In genomic region chr1:230152999-230153398, GRCh38 we compare ENCODE assay signal across 23 cellular contexts.
DNase-seq lines count a peak whose midpoint lies in the region; ATAC-seq and TF ChIP-seq lines count a peak whose summit lies in the region.
"Had no signal": no experiment of that assay in that cellular context is flagged by ENCODE, and none has a peak within 500 bp of the region (broad histone marks: within the 10 kb centered on the region; RNA-seq: fewer than 3 reads in every experiment).

No MANE protein-coding gene starts in this region.

- no peaks in the 10 kb centered on the region for H3F3A ChIP-seq in OCI-LY1 (ENCODE audit: insufficient read depth, low read length)

- H3K9me3 ChIP-seq in BLaER1: no peaks in the 10 kb centered on the region
- H3K9me3 ChIP-seq in OCI-LY1 (ENCODE audit: low read length): no peaks in the 10 kb centered on the region
- H3K9me3 ChIP-seq: ascending aorta, gastroesophageal sphincter had no signal

- no peak overlapping the region for H3K27ac ChIP-seq in BLaER1
- H3K27ac ChIP-seq in OCI-LY1 (ENCODE audit: low read depth, low read length, poor library complexity, severe bottlenecking): peak overlapping the region; percentile 99
- H3K27ac ChIP-seq: ascending aorta, parathyroid adenoma had no signal

- no peak for TF ChIP-seq POLR2A in erythroblast (IDR thresholded peaks at IDR 0.05; ENCODE audit: low read length)

- TF ChIP-seq CTCF in OCI-LY1 (IDR thresholded peaks at IDR 0.05; ENCODE audit: low read length): no peak

- no peak overlapping the region for H2AFZ ChIP-seq in OCI-LY1 (ENCODE audit: low read length)
- H2AFZ ChIP-seq: parathyroid adenoma had no signal

- H3K36me3 ChIP-seq in BLaER1: peaks cover 78% of the 10 kb centered on the region
- H3K36me3 ChIP-seq in OCI-LY1 (ENCODE audit: insufficient read depth, low read length): peaks cover 7% of the 10 kb centered on the region; the same call in 1 of the 2 replicates
- H3K36me3 ChIP-seq: ascending aorta, gastroesophageal sphincter had no signal

- no peak overlapping the region for H3K4me3 ChIP-seq in BLaER1
- H3K4me3 ChIP-seq in OCI-LY1 (ENCODE audit: low read depth, low read length, poor library complexity, severe bottlenecking): no peak overlapping the region
- H3K4me3 ChIP-seq: ascending aorta, gastroesophageal sphincter had no signal

- DNase-seq in erythroblast (lab: John Stamatoyannopoulos, UW) (peak; percentile 46 to 76), sciatic nerve (ENCODE audit: low spot score) (peak; percentile 17), SIG-M5 (lab: John Stamatoyannopoulos, UW) (no peak)
- DNase-seq: activated CD4-positive, alpha-beta memory T cell treated with anti-CD3 and anti-CD28 coated beads for 36 hours; activated naive CD4-positive, alpha-beta T cell; CD4-positive, alpha-beta T cell; effector CD8-positive, alpha-beta T cell; IMR-90; kidney; mammary epithelial cell; naive B cell; NCI-H1436 treated with DMSO at 0.1 percent for 48 hours; NCI-H2171; T1000 had no signal

- H3K9ac ChIP-seq in BLaER1 (no peak overlapping the region), OCI-LY1 (ENCODE audit: low read length) (peak overlapping the region; percentile 47; the same call in 1 of the 2 replicates)
- H3K9ac ChIP-seq: parathyroid adenoma had no signal

- H3K79me2 ChIP-seq in OCI-LY1 (ENCODE audit: insufficient read depth, low read length): peaks cover 41% of the 10 kb centered on the region
- H3K79me2 ChIP-seq: parathyroid adenoma had no signal

- no peaks in the 10 kb centered on the region for H3K27me3 ChIP-seq in BLaER1
- H3K27me3 ChIP-seq in OCI-LY1 (ENCODE audit: insufficient read depth, low read length): no peaks in the 10 kb centered on the region
- H3K27me3 ChIP-seq: ascending aorta, gastroesophageal sphincter had no signal

- peaks cover 100% of the 10 kb centered on the region for H4K20me1 ChIP-seq in BLaER1
- H4K20me1 ChIP-seq in OCI-LY1 (ENCODE audit: insufficient read depth, low read length): no peaks in the 10 kb centered on the region

- peaks cover 100% of the 10 kb centered on the region for H3K4me1 ChIP-seq in BLaER1
- peaks cover 95% of the 10 kb centered on the region for H3K4me1 ChIP-seq in OCI-LY1 (ENCODE audit: insufficient read depth, low read length, severe bottlenecking)

- peak overlapping the region; percentile 13; the same call in 1 of the 2 replicates for H3K4me2 ChIP-seq in BLaER1
- H3K4me2 ChIP-seq in OCI-LY1 (ENCODE audit: low read length): peak overlapping the region; percentile 29; the same call in 1 of the 2 replicates

- intact Hi-C loops in sciatic nerve (cut with DNase I): no loop called here

- no peaks in the 10 kb centered on the region for H3K9me2 ChIP-seq in OCI-LY1 (ENCODE audit: low read depth, low read length)

- ATAC-seq in sciatic nerve (no peak), GM18511 (IDR thresholded peaks at IDR 0.05; ENCODE audit: unreplicated experiment) (no peak), HG03378 (IDR thresholded peaks at IDR 0.05; ENCODE audit: unreplicated experiment) (no peak), HG02852 (IDR thresholded peaks at IDR 0.05; ENCODE audit: unreplicated experiment) (no peak)
- ATAC-seq: esophagus mucosa had no signal
